8 cellular contexts compared by ENCODE assay signal in the genomic region with DNA sequence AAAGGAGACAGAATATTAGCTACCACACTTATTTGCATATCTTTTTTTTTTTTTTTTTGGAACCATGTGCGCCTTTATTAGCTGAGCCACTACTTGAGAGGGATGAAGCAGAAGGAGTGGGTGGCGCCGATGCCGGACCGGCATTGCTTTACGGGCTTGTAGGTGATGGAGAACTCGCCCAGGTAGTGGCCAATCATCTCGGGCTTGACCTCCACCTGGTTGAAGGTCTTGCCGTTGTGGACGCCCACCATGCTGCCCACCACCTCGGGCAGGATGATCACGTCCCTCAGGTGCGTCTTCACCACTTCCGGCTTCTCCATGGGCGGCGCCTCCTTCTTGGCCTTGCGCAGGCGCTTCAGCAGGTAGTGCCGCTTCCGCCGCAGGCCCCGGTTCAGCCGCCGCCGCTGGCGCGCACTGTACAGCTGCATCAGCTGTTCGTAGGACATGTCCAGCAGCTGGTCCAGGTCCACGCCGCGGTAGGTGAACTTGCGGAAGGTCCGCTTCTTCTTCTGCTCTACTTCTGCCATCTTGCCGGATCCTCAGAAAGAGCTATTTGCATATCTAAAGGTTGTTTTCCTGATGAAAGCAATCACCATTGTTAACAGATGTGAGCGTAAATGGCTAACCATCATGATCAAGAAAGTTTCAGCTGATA. TPM values are rescaled to one million over a fixed set of nuclear protein-coding genes. Genes with fewer than 3 reads are reported as not detected.
DNase-seq lines count a peak whose midpoint lies in the region; ATAC-seq, FAIRE-seq and TF ChIP-seq lines count a peak whose summit lies in the region.
"Not testable (repeated sequence)": the region's sequence is repeated elsewhere in the genome, so short reads cannot be mapped to it uniquely, and the experiment has no call there.

No MANE protein-coding gene starts in this region.

- not testable (repeated sequence) for DNase-seq in IMR-90; Panc1 (ENCODE audit: low read depth, low spot score); brain microvascular endothelial cell
- peak; percentile 71 for DNase-seq in activated CD8-positive, alpha-beta T cell treated with anti-CD3 and anti-CD28 coated beads, Interleukin-2, amount 10 ng/mL, durations not matched to agents 7 days and 5 days
- DNase-seq in iris pigment epithelial cell (ENCODE audit: low read depth) (peak; percentile 11), small intestine (peak; percentile 68), upper lobe of right lung (peak; percentile 85)

- H3K9ac ChIP-seq in IMR-90 (ENCODE audit: low read depth, low read length) = not testable (repeated sequence)

- not testable (repeated sequence) for H4K20me1 ChIP-seq in IMR-90 (ENCODE audit: insufficient read depth, low read length)

- H3K4me3 Mint-ChIP-seq in activated CD8-positive, alpha-beta T cell treated with anti-CD3 and anti-CD28 coated beads, Interleukin-2, amount 10 ng/mL, durations not matched to agents 7 days and 5 days = peak overlapping the region; percentile 79

- in situ Hi-C loops in IMR-90 (cut with MboI; ENCODE audit: low sequenced_read_pairs); Panc1 (cut with HindIII; ENCODE audit: low pct_unique_long_range_greater_than_20kb, low sequenced_read_pairs); brain microvascular endothelial cell (cut with HindIII; ENCODE audit: low pct_ligation_motif_present, low sequenced_read_pairs): not testable (repeated sequence)

- H2AK5ac ChIP-seq in IMR-90 (ENCODE audit: low read depth, low read length) = not testable (repeated sequence)

- not testable (repeated sequence) for H2BK20ac ChIP-seq in IMR-90 (ENCODE audit: low read depth, low read length)

- CTCF ChIA-PET in IMR-90 (lab: Yijun Ruan, JAX) = interaction anchor here (1.3 kb wide), 1 partner anchor 30 kb away, joined by 5 read pairs; no protein-coding TSS in a partner anchor
- CTCF ChIA-PET in Panc1 (lab: Charles Lee) = not testable (repeated sequence)
- CTCF ChIA-PET in activated CD8-positive, alpha-beta T cell treated with anti-CD3 and anti-CD28 coated beads, Interleukin-2, amount 10 ng/mL, durations not matched to agents 7 days and 5 days (lab: Charles Lee) = interaction anchor here (1.1 to 3.7 kb wide), 5 partner anchors 16 to 47 kb away, joined by 4 to 17 read pairs (median 5); a partner anchor contains a TSS

- not testable (repeated sequence) for TF ChIP-seq RAD21 in IMR-90 (IDR thresholded peaks at IDR 0.05; ENCODE audit: low read length)

- peak overlapping the region; percentile 66 for H2AFZ ChIP-seq in IMR-90 (replicated peaks; ENCODE audit: low read length, poor library complexity)

- H3K79me1 ChIP-seq in IMR-90 (ENCODE audit: low read depth in 1 of 2, low read length in 2 of 2) = not testable (repeated sequence)

- not testable (repeated sequence) for H4K5ac ChIP-seq in IMR-90 (ENCODE audit: low read depth, low read length)

- H2BK5ac ChIP-seq in IMR-90 (ENCODE audit: low read depth, low read length, poor library complexity, severe bottlenecking) = not testable (repeated sequence)

- peak overlapping the region in 1 of 2 experiments; percentile 68; a peak in 1 of 4 replicates for H4K8ac ChIP-seq in IMR-90 (ENCODE audit: low read depth in 2 of 2, low read length in 2 of 2)

- H3K14ac ChIP-seq in IMR-90 (replicated peaks; ENCODE audit: low read depth, low read length) = not testable (repeated sequence)

- not testable (repeated sequence) for H2BK120ac ChIP-seq in IMR-90 (ENCODE audit: low read depth, low read length)

- H3K9me1 ChIP-seq in IMR-90 (ENCODE audit: insufficient read depth, low read length) = not testable (repeated sequence)

- H2AK9ac ChIP-seq in IMR-90 (replicated peaks; ENCODE audit: low read depth, low read length, poor library complexity) = not testable (repeated sequence)

- not testable (repeated sequence) for H3K4ac ChIP-seq in IMR-90 (ENCODE audit: low read depth, low read length)

- not testable (repeated sequence) for H3K4me1 ChIP-seq in IMR-90 (ENCODE audit: control insufficient read depth, insufficient read depth, low read length); Panc1 (ENCODE audit: control insufficient read depth, insufficient read depth, low read length); small intestine (ENCODE audit: control insufficient read depth in 2 of 2, insufficient read depth in 1 of 2, low read depth in 1 of 2, low read length in 1 of 2); upper lobe of right lung

- not testable (repeated sequence) for H3K18ac ChIP-seq in IMR-90 (ENCODE audit: low read depth, low read length)

- H3K9me3 ChIP-seq in IMR-90 (ENCODE audit: control insufficient read depth, insufficient read depth, low read length); Panc1 (ENCODE audit: control insufficient read depth, insufficient read depth, low read depth, low read length); small intestine (ENCODE audit: control insufficient read depth, low read depth); upper lobe of right lung: not testable (repeated sequence)

- H3K36me3 Mint-ChIP-seq in activated CD8-positive, alpha-beta T cell treated with anti-CD3 and anti-CD28 coated beads, Interleukin-2, amount 10 ng/mL, durations not matched to agents 7 days and 5 days (ENCODE audit: low read depth) = peaks cover 10% of the 10 kb centered on the region

- dilution Hi-C loops in IMR-90 (cut with HindIII; ENCODE audit: low sequenced_read_pairs, unreplicated experiment) = not testable (repeated sequence)

- H2BK15ac ChIP-seq in IMR-90 (ENCODE audit: low read depth, low read length) = not testable (repeated sequence)

- not testable (repeated sequence) for H3K36me3 ChIP-seq in IMR-90 (ENCODE audit: control insufficient read depth, insufficient read depth, low read length); Panc1 (ENCODE audit: control insufficient read depth, insufficient read depth, low read length); brain microvascular endothelial cell (replicated peaks); small intestine (ENCODE audit: control insufficient read depth in 2 of 2, insufficient read depth in 2 of 2, low read length in 2 of 2); upper lobe of right lung

- H3K27ac Mint-ChIP-seq in activated CD8-positive, alpha-beta T cell treated with anti-CD3 and anti-CD28 coated beads, Interleukin-2, amount 10 ng/mL, durations not matched to agents 7 days and 5 days = peak overlapping the region; percentile 83

- peak overlapping the region; percentile 43 for H3K4me3 ChIP-seq in IMR-90 (ENCODE audit: insufficient read depth, low read depth, low read length)
- peak overlapping the region; percentile 53 to 56 for H3K4me3 ChIP-seq in Panc1 (ENCODE audit: low read depth in 2 of 2, low read length in 2 of 2)
- peak overlapping the region; percentile 42 for H3K4me3 ChIP-seq in brain microvascular endothelial cell (ENCODE audit: low read depth, low read length)
- peak overlapping the region in 1 of 2 donors; percentile 58 for H3K4me3 ChIP-seq in small intestine (ENCODE audit: low read depth in 1 of 2, low read length in 2 of 2)
- H3K4me3 ChIP-seq in upper lobe of right lung = peak overlapping the region; percentile 50

- FAIRE-seq in small intestine (lab: Jason Lieb, UNC) = not testable (repeated sequence)

- H3K27ac ChIP-seq in IMR-90 (ENCODE audit: insufficient read depth, low read length); brain microvascular endothelial cell; upper lobe of right lung: not testable (repeated sequence)
- H3K27ac ChIP-seq in Panc1 (ENCODE audit: low read length) (peak overlapping the region; percentile 78), small intestine (ENCODE audit: low read depth in 1 of 2, low read length in 1 of 2) (peak overlapping the region in 1 of 2 donors; percentile 65)

- H3K27me3 Mint-ChIP-seq in activated CD8-positive, alpha-beta T cell treated with anti-CD3 and anti-CD28 coated beads, Interleukin-2, amount 10 ng/mL, durations not matched to agents 7 days and 5 days (ENCODE audit: low read depth) = peaks cover 18% of the 10 kb centered on the region

- intact Hi-C loops in IMR-90 (cut with micrococcal nuclease); Panc1 (cut with micrococcal nuclease; ENCODE audit: unreplicated experiment); upper lobe of right lung (cut with DNase I): not testable (repeated sequence)

- not testable (repeated sequence) for H3K27me3 ChIP-seq in IMR-90 (ENCODE audit: control insufficient read depth, insufficient read depth, low read length); Panc1 (ENCODE audit: control insufficient read depth, insufficient read depth, low read length); brain microvascular endothelial cell (replicated peaks); small intestine (ENCODE audit: control insufficient read depth in 2 of 2, insufficient read depth in 2 of 2, low read length in 2 of 2); upper lobe of right lung

- peaks cover 14% of the 10 kb centered on the region for H3K4me1 Mint-ChIP-seq in activated CD8-positive, alpha-beta T cell treated with anti-CD3 and anti-CD28 coated beads, Interleukin-2, amount 10 ng/mL, durations not matched to agents 7 days and 5 days (ENCODE audit: low read depth)

- not testable (repeated sequence) for TF ChIP-seq POLR2A in IMR-90 (IDR thresholded peaks at IDR 0.05; ENCODE audit: low read depth, low read length)

- not testable (repeated sequence) for H3K4me2 ChIP-seq in IMR-90 (ENCODE audit: low read depth, low read length)

- not testable (repeated sequence) for H4K91ac ChIP-seq in IMR-90 (ENCODE audit: insufficient read depth, low read depth, low read length)

- 23% methylated on average over 15 of the region's 35 CpGs; no CpG with 5 or more reads in 1 of the 2 experiments for WGBS in IMR-90 (ENCODE audit: extremely low coverage in 2 of 2, insufficient read length in 1 of 2), 2 experiments
- WGBS in small intestine, 3 donors = 47 to 60% (median 52%) methylated on average over 32 to 35 of the region's 35 CpGs

- TF ChIP-seq CTCF in IMR-90 (conservative IDR thresholded peaks at IDR 0.05; ENCODE audit: low read depth, low read length); Panc1 (IDR thresholded peaks at IDR 0.05); brain microvascular endothelial cell (IDR thresholded peaks at IDR 0.05; ENCODE audit: low read depth, low read length, missing control alignments); upper lobe of right lung (IDR thresholded peaks at IDR 0.05): not testable (repeated sequence)

- not testable (repeated sequence) for BruUV-seq in IMR-90 (replicated peaks; lab: Mats Ljungman, UMichigan); Panc1 (replicated peaks; lab: Mats Ljungman, UMichigan)

- ATAC-seq in GM18517 (IDR thresholded peaks at IDR 0.05; ENCODE audit: unreplicated experiment) = peak; percentile 70
- not testable (repeated sequence) for ATAC-seq in IMR-90 (ENCODE audit: low read depth)
- peak; percentile 97 for ATAC-seq in Panc1
- ATAC-seq in activated CD8-positive, alpha-beta T cell treated with anti-CD3 and anti-CD28 coated beads, Interleukin-2, amount 10 ng/mL, durations not matched to agents 7 days and 5 days = peak; percentile 78
- ATAC-seq in upper lobe of right lung = peak; percentile 91

- POLR2A ChIA-PET in IMR-90 (lab: Charles Lee; ENCODE audit: unreplicated experiment) = interaction anchor here (0.6 kb wide), 1 partner anchor 176 kb away, joined by 3 read pairs; no protein-coding TSS in a partner anchor
- POLR2A ChIA-PET in Panc1 (lab: Charles Lee) = not testable (repeated sequence)
- POLR2A ChIA-PET in activated CD8-positive, alpha-beta T cell treated with anti-CD3 and anti-CD28 coated beads, Interleukin-2, amount 10 ng/mL, durations not matched to agents 7 days and 5 days (lab: Charles Lee) = interaction anchor here (3.7 kb wide), 1 partner anchor 16 kb away, joined by 24 read pairs; a partner anchor contains a TSS

- H3K9me3 Mint-ChIP-seq in activated CD8-positive, alpha-beta T cell treated with anti-CD3 and anti-CD28 coated beads, Interleukin-2, amount 10 ng/mL, durations not matched to agents 7 days and 5 days (ENCODE audit: insufficient read depth) = not testable (repeated sequence)

- not testable (repeated sequence) for H3K56ac ChIP-seq in IMR-90 (ENCODE audit: extremely low read depth, insufficient read depth, low read length)

- H3K23ac ChIP-seq in IMR-90 (ENCODE audit: low read depth, low read length) = not testable (repeated sequence)

RNA-seq across cellular contexts. Expression of a gene that starts 16.5 kb away (rescaled TPM):
- 6.8 and 18.6 TPM in 2 replicates for total RNA-seq in IMR-90 (2012; rRNA removed)
- polyA plus RNA-seq in IMR-90 (2012; rRNA removed) = 14.0 and 14.3 TPM in 2 replicates
- 22.4 and 29.7 TPM in 2 replicates for polyA plus RNA-seq in IMR-90 (2012; cell fraction: cytosol; rRNA removed)
- 7.4 and 9.4 TPM in 2 replicates for polyA plus RNA-seq in IMR-90 (2012; cell fraction: nucleus; rRNA removed; ENCODE audit: low replicate concordance)
- total RNA-seq in Panc1 (2021; ENCODE audit: unreplicated experiment) = 50.1 TPM
- 34.4 TPM for polyA plus RNA-seq in Panc1 (2012; ENCODE audit: insufficient read length)
- total RNA-seq in activated CD8-positive, alpha-beta T cell treated with anti-CD3 and anti-CD28 coated beads, Interleukin-2, amount 10 ng/mL, durations not matched to agents 7 days and 5 days = 10 to 100 TPM; 39.2 to 40.0 TPM
- 100 to 1,000 TPM in 1 of 3 donors, 10 to 100 TPM in 2; 88.7 to 154 (median 88.9) TPM for polyA plus RNA-seq in small intestine
- total RNA-seq in upper lobe of right lung = 25.0 TPM
